ENCODE assay signal across 2 cellular contexts in genomic region chr11:47494996-47495855, GRCh38.
TF ChIP-seq lines count a peak whose summit lies in the region.

No MANE protein-coding gene starts in this region.

TF ChIP-seq in liver, 16 proteins besides CTCF, POLR2A, EP300 and RAD21:
- TF ChIP-seq FOXA2 (IDR thresholded peaks at IDR 0.05) (no peak), HNF4A (conservative IDR thresholded peaks at IDR 0.05) (peak; percentile 22 to 35), YY1 (IDR thresholded peaks at IDR 0.05) (peak; percentile 25), EGR1 (IDR thresholded peaks at IDR 0.05; ENCODE audit: low read depth in 2 of 2) (no peak), RXRA (IDR thresholded peaks at IDR 0.05) (no peak)
- TF ChIP-seq, protein P1, sequence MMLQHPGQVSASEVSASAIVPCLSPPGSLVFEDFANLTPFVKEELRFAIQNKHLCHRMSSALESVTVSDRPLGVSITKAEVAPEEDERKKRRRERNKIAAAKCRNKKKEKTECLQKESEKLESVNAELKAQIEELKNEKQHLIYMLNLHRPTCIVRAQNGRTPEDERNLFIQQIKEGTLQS (IDR thresholded peaks at IDR 0.05) = peak; percentile 52

TF ChIP-seq in HepG2, 621 proteins besides CTCF, POLR2A, EP300 and RAD21:
- no peak for TF ChIP-seq ZFP91 (CRISPR knock-in tag; IDR thresholded peaks at IDR 0.05; ENCODE audit: borderline replicate concordance)
- TF ChIP-seq ZBTB7A (CRISPR knock-in tag; IDR thresholded peaks at IDR 0.05) = no peak
- TF ChIP-seq NCOA2 (CRISPR knock-in tag; IDR thresholded peaks at IDR 0.05) = no peak
- TF ChIP-seq NFE2 (CRISPR knock-in tag; IDR thresholded peaks at IDR 0.05) = no peak
- TF ChIP-seq REXO4 (CRISPR knock-in tag; IDR thresholded peaks at IDR 0.05; ENCODE audit: borderline replicate concordance) = no peak
- no peak for TF ChIP-seq ZNF383 (CRISPR knock-in tag; IDR thresholded peaks at IDR 0.05; ENCODE audit: borderline replicate concordance)
- no peak for TF ChIP-seq ZBTB46 (CRISPR knock-in tag; IDR thresholded peaks at IDR 0.05; ENCODE audit: borderline replicate concordance)
- no peak for TF ChIP-seq RAD51 (IDR thresholded peaks at IDR 0.05; ENCODE audit: borderline replicate concordance)
- TF ChIP-seq NFRKB (IDR thresholded peaks at IDR 0.05) = no peak
- no peak for TF ChIP-seq GRHL1 (CRISPR knock-in tag; conservative IDR thresholded peaks at IDR 0.05)
- TF ChIP-seq RBM22 (optimal IDR thresholded peaks at IDR 0.05; ENCODE audit: low read length) = no peak
